Comparison of ENCODE assay signal across 23 cellular contexts in genomic region chr9:137820161-137820855, GRCh38. TPM values are rescaled to one million over a fixed set of nuclear protein-coding genes. Genes with fewer than 3 reads are reported as not detected.
DNase-seq lines count a peak whose midpoint lies in the region; ATAC-seq and TF ChIP-seq lines count a peak whose summit lies in the region.
"Had no signal": no experiment of that assay in that cellular context is flagged by ENCODE, and none has a peak within 500 bp of the region (broad histone marks: within the 10 kb centered on the region; RNA-seq: fewer than 3 reads in every experiment).

No MANE protein-coding gene starts in this region.

- H3K9me2 ChIP-seq in Karpas-422 (replicated peaks; ENCODE audit: insufficient read depth, low read length): no peaks in the 10 kb centered on the region

- no peak overlapping the region for H2AFZ ChIP-seq in Karpas-422 (ENCODE audit: low read length)

- DNase-seq in activated CD8-positive, alpha-beta T cell treated with anti-CD3 and anti-CD28 coated beads for 36 hours: no peak
- no peak for DNase-seq in activated CD8-positive, alpha-beta T cell treated with anti-CD3 and anti-CD28 coated beads, Interleukin-2, amount 10 ng/mL, durations not matched to agents 7 days and 5 days
- DNase-seq in AG10803 (ENCODE audit: low read depth) (peak; percentile 4), T-helper 17 cell (no peak), myocyte (ENCODE audit: low read depth) (peak; percentile 17), NCI-H526 treated with DMSO at 0.1 percent for 48 hours (lab: John Stamatoyannopoulos, UW) (no peak), SKM-1 treated with dmso at 0.1 percent for 144 hours (lab: John Stamatoyannopoulos, UW; ENCODE audit: unreplicated experiment) (no peak), Karpas-422 (no peak)
- DNase-seq: ACHN; activated CD4-positive, alpha-beta T cell treated with anti-CD3 and anti-CD28 coated beads, Interleukin-2, amount 50 U/mL, for 4 hours; CD4-positive, CD25-positive, alpha-beta regulatory T cell; effector CD4-positive, alpha-beta T cell; esophagus squamous epithelium; glutamatergic neuron; lower lobe of right lung; naive thymus-derived CD4-positive, alpha-beta T cell; NCI-H1694 treated with DMSO at 0.1 percent for 48 hours; NCI-H345; NK-92 treated with Interleukin-12 subunit alpha and Interleukin-12 subunit beta, amount 100 ng/mL, for 24 hours had no signal

- no peaks in the 10 kb centered on the region for H3K27me3 ChIP-seq in Karpas-422 (ENCODE audit: low read length)
- H3K27me3 ChIP-seq: esophagus squamous epithelium, upper lobe of left lung had no signal

- peaks cover 2% of the 10 kb centered on the region for H3K4me1 Mint-ChIP-seq in activated CD8-positive, alpha-beta T cell treated with anti-CD3 and anti-CD28 coated beads for 36 hours (ENCODE audit: low read depth)
- H3K4me1 Mint-ChIP-seq in activated CD8-positive, alpha-beta T cell treated with anti-CD3 and anti-CD28 coated beads, Interleukin-2, amount 10 ng/mL, durations not matched to agents 7 days and 5 days (ENCODE audit: low read depth): no peaks in the 10 kb centered on the region
- peaks cover 3% of the 10 kb centered on the region for H3K4me1 Mint-ChIP-seq in T-helper 17 cell

- H3K9me3 ChIP-seq in T-helper 17 cell (ENCODE audit: control insufficient read depth, low read length, poor library complexity, severe bottlenecking) (no peaks in the 10 kb centered on the region), Karpas-422 (ENCODE audit: low read length) (no peaks in the 10 kb centered on the region)
- H3K9me3 ChIP-seq: upper lobe of left lung had no signal

- no peak overlapping the region for H3K9ac ChIP-seq in Karpas-422 (ENCODE audit: low read length)

- no peak for TF ChIP-seq CTCF in activated CD8-positive, alpha-beta T cell treated with anti-CD3 and anti-CD28 coated beads for 36 hours (IDR thresholded peaks at IDR 0.05)
- no peak for TF ChIP-seq CTCF in AG10803 (conservative IDR thresholded peaks at IDR 0.05; ENCODE audit: low read length)

- intact Hi-C loops in activated CD8-positive, alpha-beta T cell treated with anti-CD3 and anti-CD28 coated beads for 36 hours (cut with micrococcal nuclease): no loop called here

- peak; percentile 42 for ATAC-seq in activated CD8-positive, alpha-beta T cell treated with anti-CD3 and anti-CD28 coated beads for 36 hours
- ATAC-seq in activated CD8-positive, alpha-beta T cell treated with anti-CD3 and anti-CD28 coated beads, Interleukin-2, amount 10 ng/mL, durations not matched to agents 7 days and 5 days: no peak
- no peak for ATAC-seq in T-helper 17 cell
- ATAC-seq: lower lobe of right lung; naive thymus-derived CD4-positive, alpha-beta T cell; stimulated activated memory B cell treated with anti-CD40 and anti-IgM and Interleukin-4, amounts not matched to agents 10 μg/mL and 1 μg/mL and 100 μg/mL, for 72 hours had no signal

- no peak overlapping the region for H3K4me3 ChIP-seq in AG10803 (ENCODE audit: low read length)
- H3K4me3 ChIP-seq in Karpas-422 (ENCODE audit: low read length): no peak overlapping the region
- H3K4me3 ChIP-seq: esophagus squamous epithelium, lower lobe of right lung, upper lobe of left lung had no signal

- H3K4me3 Mint-ChIP-seq in activated CD8-positive, alpha-beta T cell treated with anti-CD3 and anti-CD28 coated beads for 36 hours: no peak overlapping the region
- H3K4me3 Mint-ChIP-seq in activated CD8-positive, alpha-beta T cell treated with anti-CD3 and anti-CD28 coated beads, Interleukin-2, amount 10 ng/mL, durations not matched to agents 7 days and 5 days: no peak overlapping the region
- H3K4me3 Mint-ChIP-seq in T-helper 17 cell: no peak overlapping the region
- H3K4me3 Mint-ChIP-seq: CD4-positive, CD25-positive, alpha-beta regulatory T cell; central memory CD8-positive, alpha-beta T cell; naive thymus-derived CD4-positive, alpha-beta T cell; stimulated activated memory B cell treated with anti-CD40 and anti-IgM and Interleukin-4, amounts not matched to agents 10 μg/mL and 1 μg/mL and 100 μg/mL, for 72 hours had no signal

- no peaks in the 10 kb centered on the region for H4K20me1 ChIP-seq in Karpas-422 (ENCODE audit: insufficient read depth, low read depth, low read length)

- POLR2A ChIA-PET in activated CD8-positive, alpha-beta T cell treated with anti-CD3 and anti-CD28 coated beads for 36 hours (lab: Charles Lee): interaction anchor here (0.9 kb wide), 1 partner anchor 141 kb away, joined by 3 read pairs; no protein-coding TSS in a partner anchor
- POLR2A ChIA-PET in activated CD8-positive, alpha-beta T cell treated with anti-CD3 and anti-CD28 coated beads, Interleukin-2, amount 10 ng/mL, durations not matched to agents 7 days and 5 days (lab: Charles Lee): no interaction called here

- no peak overlapping the region for H3K4me2 ChIP-seq in Karpas-422 (ENCODE audit: low read depth, low read length, poor library complexity, severe bottlenecking)

- H3K9me3 Mint-ChIP-seq in activated CD8-positive, alpha-beta T cell treated with anti-CD3 and anti-CD28 coated beads for 36 hours: peaks cover 4% of the 10 kb centered on the region
- peaks cover 8% of the 10 kb centered on the region for H3K9me3 Mint-ChIP-seq in activated CD8-positive, alpha-beta T cell treated with anti-CD3 and anti-CD28 coated beads, Interleukin-2, amount 10 ng/mL, durations not matched to agents 7 days and 5 days (ENCODE audit: insufficient read depth)
- H3K9me3 Mint-ChIP-seq: central memory CD8-positive, alpha-beta T cell; stimulated activated memory B cell treated with anti-CD40 and anti-IgM and Interleukin-4, amounts not matched to agents 10 μg/mL and 1 μg/mL and 100 μg/mL, for 72 hours had no signal

- H3K27ac ChIP-seq in Karpas-422 (ENCODE audit: low read length): no peak overlapping the region
- H3K27ac ChIP-seq: esophagus squamous epithelium, lower lobe of right lung, upper lobe of left lung had no signal

- H3K27ac Mint-ChIP-seq in activated CD8-positive, alpha-beta T cell treated with anti-CD3 and anti-CD28 coated beads for 36 hours: no peak overlapping the region
- no peak overlapping the region for H3K27ac Mint-ChIP-seq in activated CD8-positive, alpha-beta T cell treated with anti-CD3 and anti-CD28 coated beads, Interleukin-2, amount 10 ng/mL, durations not matched to agents 7 days and 5 days
- peak overlapping the region; percentile 75 for H3K27ac Mint-ChIP-seq in T-helper 17 cell
- H3K27ac Mint-ChIP-seq: stimulated activated memory B cell treated with anti-CD40 and anti-IgM and Interleukin-4, amounts not matched to agents 10 μg/mL and 1 μg/mL and 100 μg/mL, for 72 hours had no signal

- CTCF ChIA-PET in activated CD8-positive, alpha-beta T cell treated with anti-CD3 and anti-CD28 coated beads for 36 hours (lab: Charles Lee): no interaction called here
- CTCF ChIA-PET in activated CD8-positive, alpha-beta T cell treated with anti-CD3 and anti-CD28 coated beads, Interleukin-2, amount 10 ng/mL, durations not matched to agents 7 days and 5 days (lab: Charles Lee): no interaction called here

- no peaks in the 10 kb centered on the region for H3K27me3 Mint-ChIP-seq in activated CD8-positive, alpha-beta T cell treated with anti-CD3 and anti-CD28 coated beads for 36 hours
- H3K27me3 Mint-ChIP-seq in activated CD8-positive, alpha-beta T cell treated with anti-CD3 and anti-CD28 coated beads, Interleukin-2, amount 10 ng/mL, durations not matched to agents 7 days and 5 days (ENCODE audit: low read depth): no peaks in the 10 kb centered on the region
- no peaks in the 10 kb centered on the region for H3K27me3 Mint-ChIP-seq in T-helper 17 cell
- H3K27me3 Mint-ChIP-seq: CD4-positive, CD25-positive, alpha-beta regulatory T cell; central memory CD8-positive, alpha-beta T cell; naive thymus-derived CD4-positive, alpha-beta T cell; stimulated activated memory B cell treated with anti-CD40 and anti-IgM and Interleukin-4, amounts not matched to agents 10 μg/mL and 1 μg/mL and 100 μg/mL, for 72 hours had no signal

- H3K36me3 Mint-ChIP-seq in activated CD8-positive, alpha-beta T cell treated with anti-CD3 and anti-CD28 coated beads for 36 hours (ENCODE audit: low read depth): peaks cover 49% of the 10 kb centered on the region
- peaks cover 70% of the 10 kb centered on the region for H3K36me3 Mint-ChIP-seq in activated CD8-positive, alpha-beta T cell treated with anti-CD3 and anti-CD28 coated beads, Interleukin-2, amount 10 ng/mL, durations not matched to agents 7 days and 5 days (ENCODE audit: low read depth)
- peaks cover 5% of the 10 kb centered on the region for H3K36me3 Mint-ChIP-seq in T-helper 17 cell (ENCODE audit: low read depth)

- H3K4me1 ChIP-seq in Karpas-422 (ENCODE audit: low read length): no peaks in the 10 kb centered on the region
- H3K4me1 ChIP-seq: lower lobe of right lung, upper lobe of left lung had no signal

- peaks cover 45% of the 10 kb centered on the region for H3K36me3 ChIP-seq in Karpas-422 (ENCODE audit: insufficient read depth, low read length)

- H3K79me2 ChIP-seq in Karpas-422 (ENCODE audit: low read length): no peaks in the 10 kb centered on the region

RNA-seq across cellular contexts. Expression of gene CACNA1B, which starts 57.3 kb away (rescaled TPM):
- not detected for total RNA-seq in activated CD8-positive, alpha-beta T cell treated with anti-CD3 and anti-CD28 coated beads for 36 hours
- total RNA-seq in activated CD8-positive, alpha-beta T cell treated with anti-CD3 and anti-CD28 coated beads, Interleukin-2, amount 10 ng/mL, durations not matched to agents 7 days and 5 days: not detected
- total RNA-seq in T-helper 17 cell (under 1 TPM in 1 of 2 donors, not detected in 1; 0.22 TPM), myocyte (0.05 TPM in 1 of 2 replicates, not detected in the other)
- 0.05 TPM for polyA plus RNA-seq in myocyte (2012)
- not detected in 2 replicates for total RNA-seq in Karpas-422 (2014; rRNA removed; shearing (Covaris generic); ENCODE audit: low replicate concordance)
- total RNA-seq: CD4-positive, CD25-positive, alpha-beta regulatory T cell; esophagus squamous epithelium; RPMI7951 had no signal
- polyA plus RNA-seq: CD4-positive, CD25-positive, alpha-beta regulatory T cell; naive thymus-derived CD4-positive, alpha-beta T cell had no signal

Comparison
In these comparisons a context has a peak if more than half of its experiments do, and no peak if none do; other contexts are left out.
1. DNase-seq: peak in AG10803 (single experiment) and myocyte (single experiment); none in activated CD8-positive, alpha-beta T cell treated with anti-CD3 and anti-CD28 coated beads for 36 hours (single experiment), activated CD8-positive, alpha-beta T cell treated with anti-CD3 and anti-CD28 coated beads, Interleukin-2, amount 10 ng/mL, durations not matched to agents 7 days and 5 days (single experiment), T-helper 17 cell (0 of 3), NCI-H526 treated with DMSO at 0.1 percent for 48 hours (single experiment), SKM-1 treated with dmso at 0.1 percent for 144 hours (single experiment) and Karpas-422 (single experiment).